ENCODE assay signal across 1 cellular context in the genomic region with DNA sequence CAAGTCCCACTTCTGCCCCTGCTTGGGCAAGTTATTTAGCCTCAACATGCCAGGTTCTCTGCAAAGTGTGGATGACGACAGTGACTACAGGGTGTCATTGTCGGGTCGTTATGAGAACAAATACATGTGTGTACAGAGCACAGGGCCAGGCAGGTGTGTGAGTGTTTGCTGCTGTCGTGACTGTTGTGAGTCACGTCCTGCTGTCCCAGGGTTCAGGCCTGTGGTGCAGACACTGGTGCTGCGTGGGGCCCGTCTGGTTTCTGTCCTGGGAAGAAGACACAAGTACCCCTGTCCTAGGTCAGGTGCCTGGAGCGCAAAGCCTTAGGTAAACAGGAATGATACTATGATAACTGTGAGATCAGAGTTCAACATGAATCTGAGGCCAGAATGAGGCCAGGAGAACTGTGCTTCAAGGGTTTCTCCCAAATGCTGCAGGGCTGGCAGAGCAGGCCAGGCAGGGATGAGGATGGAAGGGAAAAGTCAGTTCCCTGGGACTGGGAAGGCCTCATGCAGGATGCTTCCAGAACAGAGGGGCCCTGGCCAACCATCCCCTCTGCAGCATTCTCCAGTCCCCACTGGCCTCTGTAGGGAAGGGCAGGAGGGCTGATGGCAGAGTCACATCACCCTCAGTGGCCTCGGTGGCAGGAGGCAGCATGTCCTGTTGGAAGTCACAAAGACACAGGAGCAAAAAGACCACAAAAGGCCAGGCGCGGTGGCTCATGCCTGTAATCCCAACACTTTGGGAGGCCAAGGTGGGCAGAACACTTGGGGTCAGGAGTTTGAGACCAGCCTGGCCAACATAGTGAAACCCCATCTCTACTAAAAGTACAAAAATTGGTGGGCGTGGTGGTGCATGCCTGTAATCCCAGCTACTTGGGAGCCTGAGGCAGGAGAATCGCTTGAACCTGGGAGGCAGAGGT.
TF ChIP-seq lines count a peak whose summit lies in the region.

No MANE protein-coding gene starts in this region.

TF ChIP-seq in K562, 482 proteins besides CTCF, POLR2A, EP300 and RAD21 (continued from another document):
- no peak for TF ChIP-seq FIP1L1 (IDR thresholded peaks at IDR 0.05; ENCODE audit: low read depth, low read length, poor library complexity, severe bottlenecking)
- TF ChIP-seq ZNF316 (IDR thresholded peaks at IDR 0.05) = no peak
- no peak for TF ChIP-seq ZKSCAN8 (CRISPR knock-in tag; IDR thresholded peaks at IDR 0.05)
- no peak for TF ChIP-seq ZFX (CRISPR knock-in tag; IDR thresholded peaks at IDR 0.05)
- no peak for TF ChIP-seq ARNT (IDR thresholded peaks at IDR 0.05)
- no peak for TF ChIP-seq PML (IDR thresholded peaks at IDR 0.05; ENCODE audit: low read length)
